In the genomic region with DNA sequence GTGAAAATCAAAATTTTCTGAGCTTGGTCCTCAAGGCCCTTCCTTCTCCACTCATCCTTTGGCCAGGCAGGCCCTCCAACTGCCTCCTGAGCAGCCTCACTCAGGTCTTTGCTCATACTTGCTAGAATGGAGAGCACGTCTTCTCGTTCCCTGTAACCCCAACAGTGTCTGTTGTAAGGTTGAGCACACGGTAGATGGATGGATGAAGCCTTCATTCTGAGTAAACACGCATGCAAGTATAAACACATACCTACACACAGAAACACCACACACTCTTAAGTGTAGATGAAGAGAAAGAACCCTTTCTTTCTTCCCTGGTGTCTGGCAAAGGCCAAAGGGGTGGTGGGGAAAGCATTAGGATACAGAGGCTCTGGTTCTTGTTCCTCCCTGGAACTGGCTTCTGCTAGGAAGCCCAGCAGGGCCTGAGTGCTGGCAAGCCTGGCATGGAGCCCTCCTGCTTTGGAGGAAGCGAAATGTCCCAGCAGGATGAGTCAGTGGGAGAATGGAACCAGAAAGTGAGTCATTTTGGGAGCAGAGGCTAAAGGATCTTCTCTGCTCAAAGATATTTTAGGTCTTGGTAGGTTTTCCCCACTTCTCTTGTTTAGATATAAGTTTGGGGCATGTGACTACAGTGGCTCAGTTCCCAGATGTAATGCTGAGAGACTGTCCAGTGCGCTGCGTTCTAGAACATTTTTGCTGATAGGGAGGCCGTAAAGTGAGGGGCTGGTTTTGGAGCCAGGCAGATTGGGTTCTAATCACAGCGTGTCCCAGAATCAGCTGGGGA, we compare ENCODE assay signal across 9 cellular contexts.
DNase-seq lines count a peak whose midpoint lies in the region; TF ChIP-seq lines count a peak whose summit lies in the region.
"Had no signal": no experiment of that assay in that cellular context is flagged by ENCODE, and none has a peak within 500 bp of the region (broad histone marks: within the 10 kb centered on the region; RNA-seq: fewer than 3 reads in every experiment).

No MANE protein-coding gene starts in this region.

- H3K27me3 Mint-ChIP-seq in CD14-positive monocyte (ENCODE audit: low read depth in 3 of 3) = peaks cover 0 to 8% (median 1%) of the 10 kb centered on the region in 3 donors
- H3K27me3 Mint-ChIP-seq in activated T-cell treated with anti-CD3 and anti-CD28 coated beads, Interleukin-2, amount 50 U/mL, for 24 hours = peaks cover 33% of the 10 kb centered on the region
- H3K27me3 Mint-ChIP-seq: activated CD8-positive, alpha-beta T cell treated with anti-CD3 and anti-CD28 coated beads for 36 hours had no signal

- H3K9ac ChIP-seq in adipocyte (ENCODE audit: low read length) = peak overlapping the region; percentile 73

- WGBS in prostate gland = 76% methylated on average over 9 of the region's 9 CpGs

- H3K27me3 ChIP-seq in BJ (ENCODE audit: control insufficient read depth, insufficient read depth, low read length) = no peaks in the 10 kb centered on the region
- no peaks in the 10 kb centered on the region for H3K27me3 ChIP-seq in adipocyte (replicated peaks; ENCODE audit: control insufficient read depth, insufficient read depth, low read length)
- no peaks in the 10 kb centered on the region for H3K27me3 ChIP-seq in prostate gland (replicated peaks; ENCODE audit: insufficient read depth)

- CTCF ChIA-PET in BJ (lab: Yijun Ruan, JAX) = interaction anchor here (0.7 kb wide), 1 partner anchor 403 kb away, joined by 3 read pairs; no protein-coding TSS in a partner anchor

- peaks cover 7% of the 10 kb centered on the region for H3K4me1 Mint-ChIP-seq in CD14-positive monocyte
- peaks cover 4% of the 10 kb centered on the region for H3K4me1 Mint-ChIP-seq in activated T-cell treated with anti-CD3 and anti-CD28 coated beads, Interleukin-2, amount 50 U/mL, for 24 hours (ENCODE audit: low read depth)

- H3K36me3 ChIP-seq in BJ (ENCODE audit: control insufficient read depth, insufficient read depth, low read length) = peaks cover 3% of the 10 kb centered on the region; the same call in 1 of the 2 replicates
- no peaks in the 10 kb centered on the region for H3K36me3 ChIP-seq in adipocyte (ENCODE audit: control insufficient read depth, insufficient read depth, low read length, severe bottlenecking)
- no peaks in the 10 kb centered on the region for H3K36me3 ChIP-seq in prostate gland

- H3K27ac ChIP-seq in prostate gland = peak overlapping the region; percentile 20 to 27

- DNase-seq in BJ (ENCODE audit: low read depth) (peak; percentile 79), adipocyte (ENCODE audit: low read depth) (peak; percentile 93), glomerular visceral epithelial cell (ENCODE audit: extremely low spot score) (peak; percentile 62), prostate gland (ENCODE audit: low spot score) (peak; percentile 18), CD14-positive monocyte (ENCODE audit: low spot score) (no peak), DMS 273 treated with DMSO at 0.1 percent for 48 hours (lab: John Stamatoyannopoulos, UW) (no peak), NCI-H187 treated with DMSO at 0.1 percent for 48 hours (lab: John Stamatoyannopoulos, UW) (no peak)
- no peak for DNase-seq in activated T-cell treated with anti-CD3 and anti-CD28 coated beads, Interleukin-2, amount 50 U/mL, for 24 hours
- DNase-seq: activated CD8-positive, alpha-beta T cell treated with anti-CD3 and anti-CD28 coated beads for 36 hours had no signal

- no peak overlapping the region for H3K4me3 ChIP-seq in BJ (ENCODE audit: low read depth, low read length)
- no peak overlapping the region for H3K4me3 ChIP-seq in adipocyte (ENCODE audit: low read length)
- H3K4me3 ChIP-seq in prostate gland = no peak overlapping the region

- no peak overlapping the region for H3K27ac Mint-ChIP-seq in CD14-positive monocyte
- H3K27ac Mint-ChIP-seq in activated T-cell treated with anti-CD3 and anti-CD28 coated beads, Interleukin-2, amount 50 U/mL, for 24 hours = no peak overlapping the region
- H3K27ac Mint-ChIP-seq: activated CD8-positive, alpha-beta T cell treated with anti-CD3 and anti-CD28 coated beads for 36 hours had no signal

- POLR2A ChIA-PET in BJ (lab: Charles Lee) = no interaction called here

- H3K36me3 Mint-ChIP-seq in CD14-positive monocyte = no peaks in the 10 kb centered on the region
- no peaks in the 10 kb centered on the region for H3K36me3 Mint-ChIP-seq in activated T-cell treated with anti-CD3 and anti-CD28 coated beads, Interleukin-2, amount 50 U/mL, for 24 hours (ENCODE audit: low read depth)

- H3K4me3 Mint-ChIP-seq in CD14-positive monocyte = no peak overlapping the region
- H3K4me3 Mint-ChIP-seq in activated T-cell treated with anti-CD3 and anti-CD28 coated beads, Interleukin-2, amount 50 U/mL, for 24 hours = no peak overlapping the region
- H3K4me3 Mint-ChIP-seq: activated CD8-positive, alpha-beta T cell treated with anti-CD3 and anti-CD28 coated beads for 36 hours had no signal

- no peaks in the 10 kb centered on the region for H3K9me3 Mint-ChIP-seq in CD14-positive monocyte
- H3K9me3 Mint-ChIP-seq in activated T-cell treated with anti-CD3 and anti-CD28 coated beads, Interleukin-2, amount 50 U/mL, for 24 hours = no peaks in the 10 kb centered on the region
- H3K9me3 Mint-ChIP-seq: activated CD8-positive, alpha-beta T cell treated with anti-CD3 and anti-CD28 coated beads for 36 hours had no signal

- no peak for TF ChIP-seq POLR2A in prostate gland (IDR thresholded peaks at IDR 0.05)

- H3K9me3 ChIP-seq in adipocyte (ENCODE audit: control insufficient read depth, low read length) (no peaks in the 10 kb centered on the region), prostate gland (no peaks in the 10 kb centered on the region)

- TF ChIP-seq CTCF in BJ (IDR thresholded peaks at IDR 0.05; ENCODE audit: insufficient read depth, low read depth, low read length) (no peak), prostate gland (IDR thresholded peaks at IDR 0.05) (no peak), CD14-positive monocyte (IDR thresholded peaks at IDR 0.05) (no peak)

- intact Hi-C loops in prostate gland (cut with DNase I) = loop anchor here (5.0 to 10.0 kb wide), 2 partner anchors 87 to 215 kb away; no protein-coding TSS in a partner anchor
- intact Hi-C loops in CD14-positive monocyte (cut with micrococcal nuclease) = no loop called here

- H3K4me1 ChIP-seq in adipocyte (ENCODE audit: control insufficient read depth, insufficient read depth, low read length) (peaks cover 57% of the 10 kb centered on the region), prostate gland (replicated peaks) (no peaks in the 10 kb centered on the region)

Comparison
In these comparisons a context has a peak if more than half of its experiments do, and no peak if none do; other contexts are left out.
1. DNase-seq: peak in BJ (single experiment), adipocyte (single experiment), glomerular visceral epithelial cell (single experiment) and prostate gland (single experiment); none in CD14-positive monocyte (single experiment), DMS 273 treated with DMSO at 0.1 percent for 48 hours (single experiment), activated T-cell treated with anti-CD3 and anti-CD28 coated beads, Interleukin-2, amount 50 U/mL, for 24 hours (single experiment) and NCI-H187 treated with DMSO at 0.1 percent for 48 hours (single experiment).